In genomic region chr2:241857041-241857541, GRCh38 we compare ENCODE assay signal across 19 cellular contexts. TPM values are rescaled to one million over a fixed set of nuclear protein-coding genes. Genes with fewer than 3 reads are reported as not detected.
A peak's percentile ranks its signal among the peaks of the same experiment; 100 is the strongest.
DNase-seq lines count a peak whose midpoint lies in the region; ATAC-seq, FAIRE-seq and TF ChIP-seq lines count a peak whose summit lies in the region.
"Had no signal": no experiment of that assay in that cellular context is flagged by ENCODE, and none has a peak within 500 bp of the region (broad histone marks: within the 10 kb centered on the region; RNA-seq: fewer than 3 reads in every experiment).

No MANE protein-coding gene starts in this region.

- peaks cover 22% of the 10 kb centered on the region for H3K4me1 Mint-ChIP-seq in activated T-helper 17 cell treated with anti-CD3 and anti-CD28 coated beads, Interleukin-2, amount 50 U/mL, for 72 hours

- no peak for ATAC-seq in activated T-helper 17 cell treated with anti-CD3 and anti-CD28 coated beads, Interleukin-2, amount 50 U/mL, for 72 hours (replicated peaks)
- no peak for ATAC-seq in GM19328 (IDR thresholded peaks at IDR 0.05; ENCODE audit: unreplicated experiment)

- H3K36me3 Mint-ChIP-seq in activated T-helper 17 cell treated with anti-CD3 and anti-CD28 coated beads, Interleukin-2, amount 50 U/mL, for 72 hours (ENCODE audit: low read depth): peaks cover 61% of the 10 kb centered on the region

- no peak for FAIRE-seq in kidney (lab: Jason Lieb, UNC)
- FAIRE-seq: bronchial epithelial cell, GM19239 had no signal

- no peak overlapping the region for H3K4me3 ChIP-seq in kidney (ENCODE audit: low read length in 2 of 2)

- TF ChIP-seq CTCF in kidney (IDR thresholded peaks at IDR 0.05; ENCODE audit: borderline replicate concordance, extremely low read depth, insufficient read depth): no peak

- no peak overlapping the region for H3K9ac ChIP-seq in kidney (ENCODE audit: low read length in 2 of 2)
- H3K9ac ChIP-seq: parathyroid adenoma had no signal

- peak; percentile 14 for DNase-seq in stimulated activated CD4-positive, alpha-beta T cell treated with anti-CD3 and anti-CD28 coated beads, Interleukin-15, amount 100 ng/mL, for 24 hours
- no peak for DNase-seq in stimulated activated CD4-positive, alpha-beta T cell treated with anti-CD3 and anti-CD28 coated beads, Interleukin-1b, Interleukin-23, amount 100 ng/mL, for 48 hours
- DNase-seq in kidney (peak; percentile 72), SKM-1 treated with dmso at 0.1 percent for 144 hours (lab: John Stamatoyannopoulos, UW; ENCODE audit: unreplicated experiment) (no peak), NCI-H748 treated with DMSO at 0.1 percent for 48 hours (lab: John Stamatoyannopoulos, UW) (no peak), DMS53 treated with DMSO at 0.1 percent for 48 hours (lab: John Stamatoyannopoulos, UW; ENCODE audit: unreplicated experiment) (no peak)
- DNase-seq: activated CD4-positive, alpha-beta T cell treated with anti-CD3 and anti-CD28 coated beads for 4 hours; activated naive CD4-positive, alpha-beta T cell treated with anti-CD3 and anti-CD28 coated beads, Interleukin-2, amount 50 U/mL, for 16 hours; DMS 273 treated with DMSO at 0.1 percent for 48 hours; effector CD8-positive, alpha-beta T cell; KG1; kidney glomerular epithelial cell; NCI-H1092 treated with DMSO at 0.1 percent for 48 hours had no signal

- peaks cover 9% of the 10 kb centered on the region for H3K9me3 Mint-ChIP-seq in activated T-helper 17 cell treated with anti-CD3 and anti-CD28 coated beads, Interleukin-2, amount 50 U/mL, for 72 hours
- H3K9me3 Mint-ChIP-seq: T-helper 2 cell treated with Interferon-gamma antibody and Interleukin-4, amounts not matched to agents 5 μg/mL and 100 μg/mL, for 36 hours had no signal

- H3K27ac Mint-ChIP-seq in activated T-helper 17 cell treated with anti-CD3 and anti-CD28 coated beads, Interleukin-2, amount 50 U/mL, for 72 hours: peak overlapping the region; percentile 94

- H3K36me3 ChIP-seq in kidney (ENCODE audit: control insufficient read depth in 1 of 2, insufficient read depth in 2 of 2, low read length in 2 of 2): no peaks in the 10 kb centered on the region

- no peak overlapping the region for H3K27ac ChIP-seq in kidney (ENCODE audit: low read depth in 2 of 2, low read length in 2 of 2)
- H3K27ac ChIP-seq: parathyroid adenoma had no signal

- H3K4me3 Mint-ChIP-seq in activated T-helper 17 cell treated with anti-CD3 and anti-CD28 coated beads, Interleukin-2, amount 50 U/mL, for 72 hours: peak overlapping the region; percentile 56

- H3K4me1 ChIP-seq in kidney (ENCODE audit: control insufficient read depth in 1 of 2, insufficient read depth in 1 of 2, low read depth in 1 of 2, low read length in 2 of 2): peaks cover 0 to 6% of the 10 kb centered on the region in 2 donors

- no peaks in the 10 kb centered on the region for H3K9me3 ChIP-seq in kidney (ENCODE audit: control insufficient read depth in 1 of 2, low read length in 2 of 2)

- H3K27me3 Mint-ChIP-seq in activated T-helper 17 cell treated with anti-CD3 and anti-CD28 coated beads, Interleukin-2, amount 50 U/mL, for 72 hours: no peaks in the 10 kb centered on the region

- intact Hi-C loops in kidney (cut with DNase I): no loop called here

RNA-seq across cellular contexts. Expression of gene PDCD1, which starts 1.6 kb away (rescaled TPM):
- 10 to 100 TPM; 13.1 to 77.6 TPM for total RNA-seq in activated T-helper 17 cell treated with anti-CD3 and anti-CD28 coated beads, Interleukin-2, amount 50 U/mL, for 72 hours
- total RNA-seq in kidney: 1.6 TPM
- polyA plus RNA-seq in kidney (ENCODE audit: insufficient read depth, low read depth, low replicate concordance): 0.49 TPM
- total RNA-seq: bronchial epithelial cell had no signal

RNA-seq across cellular contexts. Expression of gene RTP5, which starts 12.4 kb away (rescaled TPM):
- total RNA-seq in activated T-helper 17 cell treated with anti-CD3 and anti-CD28 coated beads, Interleukin-2, amount 50 U/mL, for 72 hours: under 1 TPM in 1 of 2 donors, not detected in 1; 0.58 TPM
- total RNA-seq in kidney: 0.13 TPM
- polyA plus RNA-seq in kidney (ENCODE audit: insufficient read depth, low read depth, low replicate concordance): not detected
- total RNA-seq: bronchial epithelial cell had no signal

RNA-seq across cellular contexts. Expression of gene NEU4, which starts 48.1 kb away (rescaled TPM):
- 1 to 10 TPM; 1.1 to 9.8 TPM for total RNA-seq in activated T-helper 17 cell treated with anti-CD3 and anti-CD28 coated beads, Interleukin-2, amount 50 U/mL, for 72 hours
- 0.76 TPM for total RNA-seq in kidney
- polyA plus RNA-seq in kidney (ENCODE audit: insufficient read depth, low read depth, low replicate concordance): 2.8 TPM
- total RNA-seq: bronchial epithelial cell had no signal

Comparison
In these comparisons a context has a peak if more than half of its experiments do, and no peak if none do; other contexts are left out.
1. DNase-seq: peak in stimulated activated CD4-positive, alpha-beta T cell treated with anti-CD3 and anti-CD28 coated beads, Interleukin-15, amount 100 ng/mL, for 24 hours (single experiment) and kidney (single experiment); none in stimulated activated CD4-positive, alpha-beta T cell treated with anti-CD3 and anti-CD28 coated beads, Interleukin-1b, Interleukin-23, amount 100 ng/mL, for 48 hours (single experiment), SKM-1 treated with dmso at 0.1 percent for 144 hours (single experiment), NCI-H748 treated with DMSO at 0.1 percent for 48 hours (single experiment) and DMS53 treated with DMSO at 0.1 percent for 48 hours (single experiment).